In the genomic region with DNA sequence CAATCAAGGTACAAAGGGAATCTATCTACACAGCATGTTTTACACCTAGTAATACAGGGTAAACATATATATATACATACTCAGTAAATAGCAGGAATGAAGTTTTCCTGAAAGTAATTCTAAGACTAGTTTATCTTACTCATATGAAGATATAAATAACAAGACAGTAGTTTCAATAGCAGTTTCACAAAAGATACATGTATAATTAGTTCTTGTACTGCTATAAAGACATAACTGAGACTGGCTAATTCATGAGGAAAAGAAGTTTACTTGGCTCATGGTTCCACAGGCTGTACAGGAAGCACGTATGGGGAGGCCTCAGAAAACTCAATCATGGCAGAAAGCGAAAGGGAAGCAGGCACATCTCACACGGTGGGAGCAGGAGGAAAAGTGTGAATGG, we compare ENCODE assay signal across 19 cellular contexts. TPM values are rescaled to one million over a fixed set of nuclear protein-coding genes. Genes with fewer than 3 reads are reported as not detected.
DNase-seq lines count a peak whose midpoint lies in the region; ATAC-seq and TF ChIP-seq lines count a peak whose summit lies in the region.
"Had no signal": no experiment of that assay in that cellular context is flagged by ENCODE, and none has a peak within 500 bp of the region (broad histone marks: within the 10 kb centered on the region; RNA-seq: fewer than 3 reads in every experiment).

No MANE protein-coding gene starts in this region.

- H3K27ac ChIP-seq in IMR-90 (ENCODE audit: insufficient read depth, low read length): peak overlapping the region; percentile 16; the same call in 1 of the 2 replicates
- H3K27ac ChIP-seq: HL-60, pancreas, PC-9, SK-N-MC had no signal

- no peak overlapping the region for H3K4me3 ChIP-seq in IMR-90 (ENCODE audit: insufficient read depth, low read depth, low read length)
- H3K4me3 ChIP-seq: pancreas, PC-9, SK-N-MC had no signal

- H2AK5ac ChIP-seq in IMR-90 (ENCODE audit: low read depth, low read length): peak overlapping the region; percentile 46; the same call in 1 of the 2 replicates

- dilution Hi-C loops in IMR-90 (cut with HindIII; ENCODE audit: low sequenced_read_pairs, unreplicated experiment): no loop called here

- no peaks in the 10 kb centered on the region for H3K27me3 Mint-ChIP-seq in activated naive CD8-positive, alpha-beta T cell
- no peaks in the 10 kb centered on the region for H3K27me3 Mint-ChIP-seq in activated naive CD8-positive, alpha-beta T cell treated with anti-CD3 and anti-CD28 coated beads, Interleukin-2, amount 50 U/mL, for 24 hours
- H3K27me3 Mint-ChIP-seq in nephron (ENCODE audit: low read depth) (no peaks in the 10 kb centered on the region), immature natural killer cell (ENCODE audit: low read depth in 3 of 3) (peaks cover 0 to 1% (median 0%) of the 10 kb centered on the region in 3 donors)

- intact Hi-C loops in IMR-90 (cut with micrococcal nuclease): loop anchor here (10.0 kb wide), 1 partner anchor 168 kb away; the partner anchor contains the start of gene CFAP206

- H3K23ac ChIP-seq in IMR-90 (ENCODE audit: low read depth, low read length): no peak overlapping the region

- peak overlapping the region; percentile 42; the same call in 1 of the 2 replicates for H3K4ac ChIP-seq in IMR-90 (ENCODE audit: low read depth, low read length)

- 0 out of 2 replicates have a peak overlapping the region, but pooled peaks have one; percentile 65 for H2BK20ac ChIP-seq in IMR-90 (ENCODE audit: low read depth, low read length)

- no peak for TF ChIP-seq RAD21 in IMR-90 (IDR thresholded peaks at IDR 0.05; ENCODE audit: low read length)

- H3K9me3 ChIP-seq in IMR-90 (ENCODE audit: control insufficient read depth, insufficient read depth, low read length): no peaks in the 10 kb centered on the region
- H3K9me3 ChIP-seq: pancreas had no signal

- in situ Hi-C loops in IMR-90 (cut with MboI; ENCODE audit: low sequenced_read_pairs): loop anchor here (25.0 kb wide), 1 partner anchor 1289 kb away; no protein-coding TSS in a partner anchor

- H3K56ac ChIP-seq in IMR-90 (ENCODE audit: extremely low read depth, insufficient read depth, low read length): no peak overlapping the region

- peaks cover 14% of the 10 kb centered on the region for H3K36me3 Mint-ChIP-seq in activated naive CD8-positive, alpha-beta T cell
- H3K36me3 Mint-ChIP-seq in activated naive CD8-positive, alpha-beta T cell treated with anti-CD3 and anti-CD28 coated beads, Interleukin-2, amount 50 U/mL, for 24 hours (ENCODE audit: low read depth): peaks cover 33% of the 10 kb centered on the region
- H3K36me3 Mint-ChIP-seq in nephron (ENCODE audit: low read depth) (peaks cover 29% of the 10 kb centered on the region), immature natural killer cell (peaks cover 0 to 7% (median 7%) of the 10 kb centered on the region in 3 donors)

- no peak for TF ChIP-seq CTCF in IMR-90 (conservative IDR thresholded peaks at IDR 0.05; ENCODE audit: low read depth, low read length)
- TF ChIP-seq CTCF in nephron (IDR thresholded peaks at IDR 0.05; ENCODE audit: unreplicated experiment in 3 of 3): no peak

- DNase-seq in activated naive CD8-positive, alpha-beta T cell treated with anti-CD3 and anti-CD28 coated beads, Interleukin-2, amount 50 U/mL, for 24 hours: no peak
- DNase-seq in IMR-90: no peak
- no peak for DNase-seq in DMS114 treated with DMSO at 0.1 percent for 48 hours (lab: John Stamatoyannopoulos, UW; ENCODE audit: unreplicated experiment)
- DNase-seq in immature natural killer cell: no peak
- DNase-seq: aorta, cortex of kidney, erythroblast, glutamatergic neuron, islet precursor cell, NCI-H146, NCI-H510A treated with DMSO at 0.1 percent for 48 hours, pancreas, PC-9 had no signal

- no CpG with 5 or more reads among the region's 3 CpGs for WGBS in IMR-90 (ENCODE audit: extremely low coverage in 2 of 2, insufficient read length in 1 of 2), 2 experiments

- H3K4me2 ChIP-seq in IMR-90 (ENCODE audit: low read depth, low read length): peak overlapping the region; percentile 61
- H3K4me2 ChIP-seq: PC-9 had no signal

- peaks cover 13% of the 10 kb centered on the region for H3K36me3 ChIP-seq in IMR-90 (ENCODE audit: control insufficient read depth, insufficient read depth, low read length)

- peak overlapping the region; percentile 66 to 82; a peak in 3 of 4 replicates for H4K8ac ChIP-seq in IMR-90 (ENCODE audit: low read depth in 2 of 2, low read length in 2 of 2)

- BruUV-seq in IMR-90 (replicated peaks; lab: Mats Ljungman, UMichigan): no TSS peak

- peak overlapping the region; percentile 85 for H3K18ac ChIP-seq in IMR-90 (ENCODE audit: low read depth, low read length)

- H3K27me3 ChIP-seq in IMR-90 (ENCODE audit: control insufficient read depth, insufficient read depth, low read length): no peaks in the 10 kb centered on the region
- H3K27me3 ChIP-seq: pancreas had no signal

- no peak overlapping the region; the same call in none of the 2 replicates for H3K14ac ChIP-seq in IMR-90 (replicated peaks; ENCODE audit: low read depth, low read length)

- H3K9me1 ChIP-seq in IMR-90 (ENCODE audit: insufficient read depth, low read length): peaks cover 12% of the 10 kb centered on the region

- no peak overlapping the region for H3K9ac ChIP-seq in IMR-90 (ENCODE audit: low read depth, low read length)

- peak overlapping the region; percentile 80 for H4K5ac ChIP-seq in IMR-90 (ENCODE audit: low read depth, low read length)

- no peak for ATAC-seq in activated naive CD8-positive, alpha-beta T cell treated with anti-CD3 and anti-CD28 coated beads, Interleukin-2, amount 50 U/mL, for 24 hours
- ATAC-seq in GM21390 (IDR thresholded peaks at IDR 0.05; ENCODE audit: unreplicated experiment) (peak; percentile 54), IMR-90 (ENCODE audit: low read depth) (no peak), HG03460 (IDR thresholded peaks at IDR 0.05; ENCODE audit: unreplicated experiment) (no peak)
- ATAC-seq: pancreas had no signal

- H3K4me3 Mint-ChIP-seq in activated naive CD8-positive, alpha-beta T cell: no peak overlapping the region
- H3K4me3 Mint-ChIP-seq in activated naive CD8-positive, alpha-beta T cell treated with anti-CD3 and anti-CD28 coated beads, Interleukin-2, amount 50 U/mL, for 24 hours: no peak overlapping the region
- H3K4me3 Mint-ChIP-seq in nephron: peak overlapping the region in 2 of 3 experiments; percentile 7 to 11
- no peak overlapping the region for H3K4me3 Mint-ChIP-seq in immature natural killer cell

- POLR2A ChIA-PET in IMR-90 (lab: Charles Lee; ENCODE audit: unreplicated experiment): no interaction called here

- no peak for TF ChIP-seq POLR2A in IMR-90 (IDR thresholded peaks at IDR 0.05; ENCODE audit: low read depth, low read length)

- H2BK5ac ChIP-seq in IMR-90 (ENCODE audit: low read depth, low read length, poor library complexity, severe bottlenecking): peak overlapping the region; percentile 89

- peak overlapping the region; percentile 35 for H3K27ac Mint-ChIP-seq in activated naive CD8-positive, alpha-beta T cell
- H3K27ac Mint-ChIP-seq in activated naive CD8-positive, alpha-beta T cell treated with anti-CD3 and anti-CD28 coated beads, Interleukin-2, amount 50 U/mL, for 24 hours: no peak overlapping the region
- H3K27ac Mint-ChIP-seq in nephron (peak overlapping the region; percentile 44 to 82 (median 80)), immature natural killer cell (peak overlapping the region in 3 of 6 donors; percentile 2 to 31 (median 16))

- CTCF ChIA-PET in IMR-90 (lab: Yijun Ruan, JAX): interaction anchor here (0.8 kb wide), 1 partner anchor 66 kb away, joined by 3 read pairs; no protein-coding TSS in a partner anchor

- no peaks in the 10 kb centered on the region for H3K9me3 Mint-ChIP-seq in activated naive CD8-positive, alpha-beta T cell (ENCODE audit: low read depth)
- no peaks in the 10 kb centered on the region for H3K9me3 Mint-ChIP-seq in activated naive CD8-positive, alpha-beta T cell treated with anti-CD3 and anti-CD28 coated beads, Interleukin-2, amount 50 U/mL, for 24 hours
- H3K9me3 Mint-ChIP-seq in nephron: no peaks in the 10 kb centered on the region
- no peaks in the 10 kb centered on the region for H3K9me3 Mint-ChIP-seq in immature natural killer cell

- H3K4me1 Mint-ChIP-seq in activated naive CD8-positive, alpha-beta T cell (ENCODE audit: low read depth): peaks cover 54% of the 10 kb centered on the region
- peaks cover 44% of the 10 kb centered on the region for H3K4me1 Mint-ChIP-seq in activated naive CD8-positive, alpha-beta T cell treated with anti-CD3 and anti-CD28 coated beads, Interleukin-2, amount 50 U/mL, for 24 hours
- H3K4me1 Mint-ChIP-seq in nephron: peaks cover 21% of the 10 kb centered on the region
- H3K4me1 Mint-ChIP-seq in immature natural killer cell: peaks cover 39 to 60% of the 10 kb centered on the region in 2 donors

- H2BK120ac ChIP-seq in IMR-90 (ENCODE audit: low read depth, low read length): peak overlapping the region; percentile 61

- H4K20me1 ChIP-seq in IMR-90 (ENCODE audit: insufficient read depth, low read length): peaks cover 35% of the 10 kb centered on the region; the same call in 1 of the 2 replicates

- no peak overlapping the region for H2AK9ac ChIP-seq in IMR-90 (replicated peaks; ENCODE audit: low read depth, low read length, poor library complexity)

- no peak overlapping the region for H2AFZ ChIP-seq in IMR-90 (replicated peaks; ENCODE audit: low read length, poor library complexity)
- H2AFZ ChIP-seq: PC-9 had no signal

- no peak overlapping the region; the same call in 2 of the 3 replicates for H2BK15ac ChIP-seq in IMR-90 (ENCODE audit: low read depth, low read length)

- H4K91ac ChIP-seq in IMR-90 (ENCODE audit: insufficient read depth, low read depth, low read length): peak overlapping the region; percentile 74; the same call in 1 of the 2 replicates

- peaks cover 33 to 64% of the 10 kb centered on the region in 2 experiments for H3K79me1 ChIP-seq in IMR-90 (ENCODE audit: low read depth in 1 of 2, low read length in 2 of 2)

- H3K4me1 ChIP-seq in IMR-90 (ENCODE audit: control insufficient read depth, insufficient read depth, low read length): peaks cover 23% of the 10 kb centered on the region

TF ChIP-seq in IMR-90, 13 proteins besides CTCF, POLR2A, EP300 and RAD21 (continues in another document):
- TF ChIP-seq MAZ (IDR thresholded peaks at IDR 0.05; ENCODE audit: borderline replicate concordance, low read depth, low read length) (no peak), RFX5 (IDR thresholded peaks at IDR 0.05; ENCODE audit: low read depth, low read length) (no peak), BHLHE40 (IDR thresholded peaks at IDR 0.05; ENCODE audit: low read depth, low read length) (no peak), FOS (IDR thresholded peaks at IDR 0.05; ENCODE audit: low read depth, low read length) (no peak)

RNA-seq across cellular contexts. Expression of gene RARS2, which starts 16.9 kb away (rescaled TPM):
- total RNA-seq in IMR-90 (2012; rRNA removed): 33.0 and 56.9 TPM in 2 replicates
- polyA plus RNA-seq in IMR-90 (2012; rRNA removed): 16.2 and 19.9 TPM in 2 replicates
- polyA plus RNA-seq in IMR-90 (2012; cell fraction: cytosol; rRNA removed): 1.8 and 2.7 TPM in 2 replicates
- 2.3 and 30.1 TPM in 2 replicates for polyA plus RNA-seq in IMR-90 (2012; cell fraction: nucleus; rRNA removed; ENCODE audit: low replicate concordance)
- 10 to 100 TPM; 16.5 to 24.7 (median 22.1) TPM for polyA plus RNA-seq in immature natural killer cell

RNA-seq across cellular contexts. Expression of gene ORC3, which starts 17.1 kb away (rescaled TPM):
- 30.6 and 33.1 TPM in 2 replicates for total RNA-seq in IMR-90 (2012; rRNA removed)
- polyA plus RNA-seq in IMR-90 (2012; rRNA removed) (17.8 and 22.3 TPM in 2 replicates), immature natural killer cell (10 to 100 TPM; 20.3 to 26.7 (median 24.0) TPM)
- 3.3 and 6.1 TPM in 2 replicates for polyA plus RNA-seq in IMR-90 (2012; cell fraction: cytosol; rRNA removed)
- polyA plus RNA-seq in IMR-90 (2012; cell fraction: nucleus; rRNA removed; ENCODE audit: low replicate concordance): 2.1 and 24.0 TPM in 2 replicates

Comparison
In these comparisons a context has a peak if more than half of its experiments do, and no peak if none do; other contexts are left out.
1. H3K4me3 Mint-ChIP-seq: peak in nephron (2 of 3); none in activated naive CD8-positive, alpha-beta T cell (single experiment), activated naive CD8-positive, alpha-beta T cell treated with anti-CD3 and anti-CD28 coated beads, Interleukin-2, amount 50 U/mL, for 24 hours (single experiment) and immature natural killer cell (0 of 5).